ENCODE assay signal across 9 cellular contexts in genomic region chr10:68280750-68281149, GRCh38. TPM values are rescaled to one million over a fixed set of nuclear protein-coding genes. Genes with fewer than 3 reads are reported as not detected.
"Had no signal": no experiment of that assay in that cellular context is flagged by ENCODE, and none has a peak within 500 bp of the region (broad histone marks: within the 10 kb centered on the region; RNA-seq: fewer than 3 reads in every experiment).

No MANE protein-coding gene starts in this region.

- H3K4me2 ChIP-seq: GM23338, KMS-11 had no signal

- H3K4me1 Mint-ChIP-seq: GM23338, H9 had no signal

- DNase-seq: H9, HCEC 1CT, KBM-7 had no signal

- H3K4me3 ChIP-seq: GM23338 had no signal

- H2AFZ ChIP-seq: GM23338 had no signal

- H3K27ac ChIP-seq: KMS-11 had no signal

- H3K4me3 Mint-ChIP-seq: GM23338, H9 had no signal

- H3K9ac ChIP-seq: KMS-11 had no signal

- H3K27ac Mint-ChIP-seq: GM23338, H9 had no signal

- ATAC-seq: GM23338 had no signal

- FAIRE-seq: H1, H54, HTR-8/SVneo had no signal

RNA-seq across cellular contexts. Expression of gene ATOH7, which starts 48.8 kb away (rescaled TPM):
- total RNA-seq: HT-29 had no signal
